Comparison of ENCODE assay signal across 17 cellular contexts in genomic region chr12:27673285-27673684, GRCh38. TPM values are rescaled to one million over a fixed set of nuclear protein-coding genes. Genes with fewer than 3 reads are reported as not detected.
DNase-seq lines count a peak whose midpoint lies in the region; ATAC-seq and TF ChIP-seq lines count a peak whose summit lies in the region.
"Had no signal": no experiment of that assay in that cellular context is flagged by ENCODE, and none has a peak within 500 bp of the region (broad histone marks: within the 10 kb centered on the region; RNA-seq: fewer than 3 reads in every experiment).

No MANE protein-coding gene starts in this region.

- peak; percentile 70 for ATAC-seq in Right ventricle myocardium inferior
- peak; percentile 71 to 74 for ATAC-seq in left cardiac atrium
- peak; percentile 30 to 50 for ATAC-seq in gastrocnemius medialis
- ATAC-seq in aorta (ENCODE audit: low FRiP score), result peak; percentile 79
- no peak for ATAC-seq in naive thymus-derived CD8-positive, alpha-beta T cell
- ATAC-seq: GM23338 had no signal

- peak overlapping the region; percentile 14 to 55 (median 50) for H3K27ac ChIP-seq in gastrocnemius medialis
- peak overlapping the region in 1 of 2 donors; percentile 57 for H3K27ac ChIP-seq in aorta (ENCODE audit: low read depth in 1 of 2, low read length in 2 of 2)
- H3K27ac ChIP-seq: C4-2B, HL-60 had no signal

- POLR2A ChIA-PET in naive thymus-derived CD8-positive, alpha-beta T cell (lab: Charles Lee), result no interaction called here

- H3K9me3 Mint-ChIP-seq in naive thymus-derived CD8-positive, alpha-beta T cell, result no peaks in the 10 kb centered on the region
- H3K9me3 Mint-ChIP-seq: GM23338, IgD-negative memory B cell had no signal

- no peak overlapping the region for H3K4me3 Mint-ChIP-seq in naive thymus-derived CD8-positive, alpha-beta T cell
- H3K4me3 Mint-ChIP-seq: GM23338, IgD-negative memory B cell had no signal

- H3K36me3 Mint-ChIP-seq in naive thymus-derived CD8-positive, alpha-beta T cell, result peaks cover 0 to 9% (median 4%) of the 10 kb centered on the region in 3 donors
- H3K36me3 Mint-ChIP-seq: IgD-negative memory B cell had no signal

- intact Hi-C loops in Right ventricle myocardium inferior (cut with DNase I), result no loop called here
- intact Hi-C loops in cardiac septum (cut with DNase I), result no loop called here
- intact Hi-C loops in left cardiac atrium (cut with DNase I), result no loop called here
- intact Hi-C loops in gastrocnemius medialis (cut with DNase I; ENCODE audit: low total_unique reads), result no loop called here
- intact Hi-C loops in aorta (cut with DNase I), result no loop called here
- intact Hi-C loops in lower leg skin (cut with DNase I; ENCODE audit: low total_unique reads), result no loop called here

- no peak overlapping the region for H3K27ac Mint-ChIP-seq in naive thymus-derived CD8-positive, alpha-beta T cell
- H3K27ac Mint-ChIP-seq: GM23338, IgD-negative memory B cell had no signal

- no peaks in the 10 kb centered on the region for H3K4me1 Mint-ChIP-seq in naive thymus-derived CD8-positive, alpha-beta T cell
- H3K4me1 Mint-ChIP-seq: GM23338, IgD-negative memory B cell had no signal

- TF ChIP-seq CTCF in gastrocnemius medialis (IDR thresholded peaks at IDR 0.05 in 4 of 5, conservative IDR thresholded peaks at IDR 0.05 in 1 of 5) (no peak), lower leg skin (IDR thresholded peaks at IDR 0.05) (no peak)

- TF ChIP-seq POLR2A in gastrocnemius medialis (IDR thresholded peaks at IDR 0.05) (no peak), lower leg skin (IDR thresholded peaks at IDR 0.05) (no peak)

- H3K9me3 ChIP-seq in gastrocnemius medialis (no peaks in the 10 kb centered on the region), aorta (ENCODE audit: control insufficient read depth, low read length) (no peaks in the 10 kb centered on the region)

- no peaks in the 10 kb centered on the region for H3K27me3 ChIP-seq in gastrocnemius medialis
- no peaks in the 10 kb centered on the region for H3K27me3 ChIP-seq in aorta (ENCODE audit: control insufficient read depth in 1 of 2, insufficient read depth in 2 of 2, low read length in 1 of 2)

- DNase-seq in Right ventricle myocardium inferior (ENCODE audit: missing footprints) (no peak), cardiac septum (ENCODE audit: low spot score) (no peak), left cardiac atrium (no peak), gastrocnemius medialis (no peak), aorta (no peak), lower leg skin (ENCODE audit: low spot score in 2 of 2) (no peak)
- no peak for DNase-seq in naive thymus-derived CD8-positive, alpha-beta T cell
- DNase-seq in stimulated activated naive CD4-positive, alpha-beta T cell treated with Interleukin-2 at 50 U/mL for 16 hours (lab: John Stamatoyannopoulos, UW), result no peak
- DNase-seq: NCI-H1105; NCI-H1694; NCI-H526 treated with DMSO at 0.1 percent for 48 hours; NK-92 treated with Interleukin-12 subunit alpha and Interleukin-12 subunit beta, amount 100 ng/mL, for 24 hours; RPMI8226 had no signal

- peaks cover 12 to 17% of the 10 kb centered on the region in 2 donors for H3K4me1 ChIP-seq in gastrocnemius medialis
- peaks cover 0 to under 1% of the 10 kb centered on the region in 2 donors for H3K4me1 ChIP-seq in aorta (ENCODE audit: control insufficient read depth in 1 of 2, insufficient read depth in 2 of 2, low read length in 2 of 2)

- in situ Hi-C loops in gastrocnemius medialis (cut with MboI; ENCODE audit: low sequenced_read_pairs in 4 of 4), result no loop called here

- H3K27me3 Mint-ChIP-seq in naive thymus-derived CD8-positive, alpha-beta T cell, result no peaks in the 10 kb centered on the region

- 2 to 4% methylated on average over 3 of the region's 3 CpGs for WGBS in aorta, 2 donors
- WGBS in lower leg skin, 2 donors, result 50 to 54% methylated on average over 3 of the region's 3 CpGs

- H3K36me3 ChIP-seq in gastrocnemius medialis (peaks cover 0 to 20% of the 10 kb centered on the region in 2 donors), aorta (ENCODE audit: control insufficient read depth in 1 of 2, insufficient read depth in 2 of 2, low read length in 1 of 2) (peaks cover 0 to 7% of the 10 kb centered on the region in 2 donors)

- H3K4me3 ChIP-seq in gastrocnemius medialis (no peak overlapping the region), aorta (ENCODE audit: low read length in 2 of 2) (peak overlapping the region in 1 of 2 donors; percentile 41), lower leg skin (ENCODE audit: low read depth, poor library complexity, severe bottlenecking) (no peak overlapping the region)
- H3K4me3 ChIP-seq: GM23338 had no signal

RNA-seq across cellular contexts. Expression of gene REP15, which starts 23.0 kb away (rescaled TPM):
- total RNA-seq in Right ventricle myocardium inferior (8.2 TPM), cardiac septum (3.6 TPM), left cardiac atrium (1 to 10 TPM; 3.2 to 3.5 TPM), gastrocnemius medialis (1 to 10 TPM in 2 of 4 donors, under 1 TPM in 1, not detected in 1; 0.92 to 1.8 (median 1.4) TPM), aorta (1 to 10 TPM; 4.3 to 6.6 TPM), lower leg skin (1 to 10 TPM in 2 of 4 donors, under 1 TPM in 2; 0.55 to 3.5 (median 0.83) TPM)
- 10 to 100 TPM in 1 of 2 donors, under 1 TPM in 1; 0.87 to 14.9 TPM for polyA plus RNA-seq in aorta
- not detected for total RNA-seq in naive thymus-derived CD8-positive, alpha-beta T cell
- not detected for polyA plus RNA-seq in naive thymus-derived CD8-positive, alpha-beta T cell
- polyA plus RNA-seq: IgD-negative memory B cell had no signal

RNA-seq across cellular contexts. Expression of gene MRPS35, which starts 37.3 kb away (rescaled TPM):
- total RNA-seq in Right ventricle myocardium inferior (56.7 TPM), cardiac septum (51.5 TPM), left cardiac atrium (10 to 100 TPM; 40.6 to 44.6 TPM), gastrocnemius medialis (100 to 1,000 TPM in 1 of 4 donors, 10 to 100 TPM in 3; 76.3 to 153 (median 98.2) TPM), aorta (10 to 100 TPM; 18.3 to 24.3 TPM), lower leg skin (10 to 100 TPM; 25.1 to 60.9 (median 32.9) TPM)
- 10 to 100 TPM; 19.4 to 35.8 TPM for polyA plus RNA-seq in aorta
- 10 to 100 TPM; 26.6 to 27.3 TPM for total RNA-seq in naive thymus-derived CD8-positive, alpha-beta T cell
- polyA plus RNA-seq in naive thymus-derived CD8-positive, alpha-beta T cell, result 10 to 100 TPM; 57.7 to 74.4 (median 65.9) TPM

Comparison
In these comparisons a context has a peak if more than half of its experiments do, and no peak if none do; other contexts are left out.
1. ATAC-seq: peak in Right ventricle myocardium inferior (single experiment), left cardiac atrium (2 of 2), gastrocnemius medialis (2 of 2) and aorta (single experiment); none in naive thymus-derived CD8-positive, alpha-beta T cell (0 of 2).